18 cellular contexts compared by ENCODE assay signal in genomic region chr16:27476240-27476639, GRCh38.
A peak's percentile ranks its signal among the peaks of the same experiment; 100 is the strongest.
DNase-seq lines count a peak whose midpoint lies in the region; ATAC-seq, FAIRE-seq and TF ChIP-seq lines count a peak whose summit lies in the region.
"Had no signal": no experiment of that assay in that cellular context is flagged by ENCODE, and none has a peak within 500 bp of the region (broad histone marks: within the 10 kb centered on the region; RNA-seq: fewer than 3 reads in every experiment).

No MANE protein-coding gene starts in this region.

- in situ Hi-C loops in HepG2 (cut with HindIII; ENCODE audit: extremely low pct_ligation_motif_present, low pct_unique_long_range_greater_than_20kb): no loop called here

- H3K4me1 Mint-ChIP-seq in activated CD4-positive, alpha-beta memory T cell treated with anti-CD3 and anti-CD28 coated beads, Interleukin-2, amount 10 ng/mL, durations not matched to agents 7 days and 5 days: no peaks in the 10 kb centered on the region

- intact Hi-C loops in posterior vena cava (cut with DNase I): no loop called here
- intact Hi-C loops in HepG2 (cut with micrococcal nuclease; ENCODE audit: unreplicated experiment): no loop called here

- TF ChIP-seq RAD21 in SK-N-SH (IDR thresholded peaks at IDR 0.05; ENCODE audit: low read length): no peak
- TF ChIP-seq RAD21 in HepG2 (CRISPR knock-in tag; IDR thresholded peaks at IDR 0.05): no peak

- no peak for ATAC-seq in HG03039 (IDR thresholded peaks at IDR 0.05; ENCODE audit: unreplicated experiment)
- ATAC-seq in HepG2: no peak
- ATAC-seq: A549 had no signal

- H3K27ac ChIP-seq in SK-N-SH (ENCODE audit: low read depth in 2 of 2, low read length in 1 of 2) (peak overlapping the region in 1 of 2 experiments; percentile 97; a peak in 2 of 4 replicates), fibroblast of lung (ENCODE audit: insufficient read depth, low read length) (peak overlapping the region; percentile 68), HepG2 (ENCODE audit: extremely low read length, insufficient read depth, low read length) (no peak overlapping the region)
- H3K27ac ChIP-seq: A549, PC-9 had no signal

- H3K4me3 Mint-ChIP-seq in activated CD4-positive, alpha-beta memory T cell treated with anti-CD3 and anti-CD28 coated beads, Interleukin-2, amount 10 ng/mL, durations not matched to agents 7 days and 5 days: no peak overlapping the region

- 92% methylated on average over 9 of the region's 9 CpGs for WGBS in SK-N-SH (ENCODE audit: low lambda C conversion rate)
- WGBS in HepG2 (ENCODE audit: low lambda C conversion rate): 97% methylated on average over 9 of the region's 9 CpGs

- BruUV-seq in HepG2 (replicated peaks; lab: Mats Ljungman, UMichigan): no TSS peak

- H3K4me2 ChIP-seq in SK-N-SH (peak overlapping the region; percentile 71), fibroblast of lung (ENCODE audit: extremely low read depth, insufficient read depth, low read length) (no peak overlapping the region), HepG2 (ENCODE audit: low read depth, low read length) (no peak overlapping the region)
- H3K4me2 ChIP-seq: A549, PC-9 had no signal

- H3K4me3 ChIP-seq in SK-N-SH (ENCODE audit: low read depth in 2 of 2, low read length in 1 of 2) (no peak overlapping the region), fibroblast of lung (replicated peaks in 1 of 4; ENCODE audit: control extremely low read depth in 1 of 4, insufficient read depth in 1 of 4, low read depth in 3 of 4, low read length in 4 of 4) (no peak overlapping the region), HepG2 (replicated peaks in 1 of 3; ENCODE audit: insufficient read depth in 1 of 3, low read depth in 2 of 3, low read length in 3 of 3) (no peak overlapping the region)
- H3K4me3 ChIP-seq: A549, HAP-1, PC-9 had no signal

- H3K9me2 ChIP-seq in SK-N-SH: no peaks in the 10 kb centered on the region

- TF ChIP-seq EP300 in SK-N-SH (IDR thresholded peaks at IDR 0.05; ENCODE audit: borderline replicate concordance in 1 of 2, low read depth in 1 of 2, low read length in 1 of 2) (no peak), HepG2 (IDR thresholded peaks at IDR 0.05; ENCODE audit: low read depth in 2 of 2, low read length in 2 of 2) (no peak), HepG2 (CRISPR knock-in tag; IDR thresholded peaks at IDR 0.05; ENCODE audit: borderline replicate concordance) (no peak)

- H3K4me1 ChIP-seq in SK-N-SH (ENCODE audit: control insufficient read depth in 1 of 2, insufficient read depth in 2 of 2, low read depth in 1 of 2, low read length in 1 of 2): peaks cover 0 to 16% of the 10 kb centered on the region in 2 experiments; a peak in 2 of 4 replicates
- peaks cover 15% of the 10 kb centered on the region for H3K4me1 ChIP-seq in fibroblast of lung (ENCODE audit: control insufficient read depth, extremely low read depth, insufficient read depth, low read length)
- peaks cover 20% of the 10 kb centered on the region for H3K4me1 ChIP-seq in HepG2 (ENCODE audit: insufficient read depth, low read length)
- H3K4me1 ChIP-seq: A549, HAP-1 had no signal

- no peak for TF ChIP-seq POLR2A in HepG2 (IDR thresholded peaks at IDR 0.05; ENCODE audit: insufficient read depth in 1 of 2, low read depth in 2 of 2, low read length in 2 of 2)

- no peak for FAIRE-seq in HepG2 (lab: Jason Lieb, UNC)
- FAIRE-seq: A549 had no signal

- H3K36me3 ChIP-seq in SK-N-SH (replicated peaks in 1 of 2; ENCODE audit: control insufficient read depth in 1 of 2, insufficient read depth in 2 of 2, low read length in 1 of 2) (peaks cover 49 to 63% of the 10 kb centered on the region in 2 experiments), fibroblast of lung (ENCODE audit: control insufficient read depth, insufficient read depth, low read length) (peaks cover 14% of the 10 kb centered on the region), HepG2 (replicated peaks in 1 of 2; ENCODE audit: control insufficient read depth in 1 of 2, insufficient read depth in 2 of 2, low read length in 2 of 2) (peaks cover 55 to 82% of the 10 kb centered on the region in 2 experiments)

- no peaks in the 10 kb centered on the region for H3K27me3 Mint-ChIP-seq in activated CD4-positive, alpha-beta memory T cell treated with anti-CD3 and anti-CD28 coated beads, Interleukin-2, amount 10 ng/mL, durations not matched to agents 7 days and 5 days

- H3F3A ChIP-seq in SK-N-SH (replicated peaks; ENCODE audit: insufficient read depth): peaks cover 25% of the 10 kb centered on the region

- no peaks in the 10 kb centered on the region for H3K27me3 ChIP-seq in SK-N-SH (ENCODE audit: insufficient read depth)
- no peaks in the 10 kb centered on the region for H3K27me3 ChIP-seq in fibroblast of lung (ENCODE audit: control insufficient read depth, insufficient read depth, low read length)
- H3K27me3 ChIP-seq in HepG2 (ENCODE audit: control insufficient read depth in 1 of 2, insufficient read depth in 2 of 2, low read length in 2 of 2): no peaks in the 10 kb centered on the region

- no peak overlapping the region for H3K27ac Mint-ChIP-seq in activated CD4-positive, alpha-beta memory T cell treated with anti-CD3 and anti-CD28 coated beads, Interleukin-2, amount 10 ng/mL, durations not matched to agents 7 days and 5 days

- peaks cover 45% of the 10 kb centered on the region for H3K36me3 Mint-ChIP-seq in activated CD4-positive, alpha-beta memory T cell treated with anti-CD3 and anti-CD28 coated beads, Interleukin-2, amount 10 ng/mL, durations not matched to agents 7 days and 5 days (ENCODE audit: low read depth)

- CTCF ChIA-PET in SK-N-SH (lab: Yijun Ruan, JAX): no interaction called here
- CTCF ChIA-PET in activated CD4-positive, alpha-beta memory T cell treated with anti-CD3 and anti-CD28 coated beads, Interleukin-2, amount 10 ng/mL, durations not matched to agents 7 days and 5 days (lab: Charles Lee): interaction anchor here (0.6 to 1.1 kb wide), 2 partner anchors 322 to 1944 kb away, joined by 3 read pairs; no protein-coding TSS in a partner anchor
- CTCF ChIA-PET in HepG2 (lab: Yijun Ruan, JAX; ENCODE audit: low intra/inter-chr PET ratio, low total read pairs): no interaction called here

- no peaks in the 10 kb centered on the region for H4K20me1 ChIP-seq in SK-N-SH (ENCODE audit: insufficient read depth)
- no peaks in the 10 kb centered on the region for H4K20me1 ChIP-seq in fibroblast of lung (ENCODE audit: control insufficient read depth, extremely low read depth, insufficient read depth, low read length)
- H4K20me1 ChIP-seq in HepG2 (ENCODE audit: insufficient read depth, low read length): no peaks in the 10 kb centered on the region

- POLR2A ChIA-PET in SK-N-SH (lab: Yijun Ruan, JAX) (no interaction called here), HepG2 (lab: Yijun Ruan, JAX) (no interaction called here)
- POLR2A ChIA-PET in activated CD4-positive, alpha-beta memory T cell treated with anti-CD3 and anti-CD28 coated beads, Interleukin-2, amount 10 ng/mL, durations not matched to agents 7 days and 5 days (lab: Charles Lee): no interaction called here

- peak; percentile 20 for DNase-seq in EH (ENCODE audit: low read depth)
- no peak for DNase-seq in SK-N-SH
- no peak for DNase-seq in fibroblast of lung (ENCODE audit: low read depth in 2 of 2)
- peak; percentile 48 for DNase-seq in posterior vena cava (ENCODE audit: low spot score)
- no peak for DNase-seq in activated CD4-positive, alpha-beta memory T cell treated with anti-CD3 and anti-CD28 coated beads, Interleukin-2, amount 10 ng/mL, durations not matched to agents 7 days and 5 days
- DNase-seq in DMS153 treated with DMSO at 0.1 percent for 48 hours (lab: John Stamatoyannopoulos, UW; ENCODE audit: unreplicated experiment): no peak
- DNase-seq in HepG2 (ENCODE audit: low spot score): no peak
- DNase-seq: AML-193, COR-L47, DMS153, NCI-H1048, NCI-H1436 treated with DMSO at 0.1 percent for 48 hours, NCI-H2029 treated with DMSO at 0.1 percent for 48 hours, PC-9, Right ventricle myocardium superior had no signal

- no peak overlapping the region for H2AFZ ChIP-seq in SK-N-SH (ENCODE audit: low read depth)
- H2AFZ ChIP-seq in fibroblast of lung (ENCODE audit: low read length): no peak overlapping the region
- no peak overlapping the region for H2AFZ ChIP-seq in HepG2 (ENCODE audit: low read length)
- H2AFZ ChIP-seq: PC-9 had no signal

- TF ChIP-seq CTCF in SK-N-SH (IDR thresholded peaks at IDR 0.05) (peak; percentile 17), fibroblast of lung (conservative IDR thresholded peaks at IDR 0.05 in 1 of 2, IDR thresholded peaks at IDR 0.05 in 1 of 2; ENCODE audit: low read depth in 1 of 2, low read length in 2 of 2) (peak in 1 of 2 donors; percentile 10), HepG2 (CRISPR knock-in tag; IDR thresholded peaks at IDR 0.05) (no peak)

- H3K9ac ChIP-seq in SK-N-SH: peak overlapping the region; percentile 59
- H3K9ac ChIP-seq in fibroblast of lung (ENCODE audit: insufficient read depth, low read length): no peak overlapping the region
- H3K9ac ChIP-seq in HepG2 (ENCODE audit: insufficient read depth, low read depth, low read length): no peak overlapping the region

- H3K9me3 Mint-ChIP-seq in activated CD4-positive, alpha-beta memory T cell treated with anti-CD3 and anti-CD28 coated beads, Interleukin-2, amount 10 ng/mL, durations not matched to agents 7 days and 5 days: no peaks in the 10 kb centered on the region

- H3K9me3 ChIP-seq in SK-N-SH: no peaks in the 10 kb centered on the region
- H3K9me3 ChIP-seq in fibroblast of lung (ENCODE audit: control insufficient read depth, insufficient read depth, low read depth, low read length): no peaks in the 10 kb centered on the region
- H3K9me3 ChIP-seq in HepG2 (ENCODE audit: low read length): no peaks in the 10 kb centered on the region
- H3K9me3 ChIP-seq: A549, HAP-1 had no signal

- H3K79me2 ChIP-seq in SK-N-SH (ENCODE audit: insufficient read depth) (no peaks in the 10 kb centered on the region), fibroblast of lung (ENCODE audit: control insufficient read depth, insufficient read depth, low read length) (no peaks in the 10 kb centered on the region), HepG2 (ENCODE audit: insufficient read depth, low read length) (no peaks in the 10 kb centered on the region)

TF ChIP-seq in SK-N-SH, 30 proteins besides CTCF, POLR2A, EP300 and RAD21:
- TF ChIP-seq GATA2 (CRISPR knock-in tag; IDR thresholded peaks at IDR 0.05): no peak

TF ChIP-seq in HepG2, 621 proteins besides CTCF, POLR2A, EP300 and RAD21 (continues in another document):
- TF ChIP-seq PITX1 (CRISPR knock-in tag; IDR thresholded peaks at IDR 0.05): no peak
- no peak for TF ChIP-seq ZNF10 (CRISPR knock-in tag; IDR thresholded peaks at IDR 0.05; ENCODE audit: borderline replicate concordance, low read depth)
- TF ChIP-seq TGIF2 (CRISPR knock-in tag; IDR thresholded peaks at IDR 0.05): no peak
- TF ChIP-seq ARNT2 (CRISPR knock-in tag; IDR thresholded peaks at IDR 0.05; ENCODE audit: low read depth): no peak

Comparison
In these comparisons a context has a peak if more than half of its experiments do, and no peak if none do; other contexts are left out.
1. DNase-seq: peak in EH (single experiment) and posterior vena cava (single experiment); none in SK-N-SH (single experiment), fibroblast of lung (0 of 2), activated CD4-positive, alpha-beta memory T cell treated with anti-CD3 and anti-CD28 coated beads, Interleukin-2, amount 10 ng/mL, durations not matched to agents 7 days and 5 days (single experiment), DMS153 treated with DMSO at 0.1 percent for 48 hours (single experiment) and HepG2 (single experiment).